1 cellular context compared by ENCODE assay signal in the genomic region with DNA sequence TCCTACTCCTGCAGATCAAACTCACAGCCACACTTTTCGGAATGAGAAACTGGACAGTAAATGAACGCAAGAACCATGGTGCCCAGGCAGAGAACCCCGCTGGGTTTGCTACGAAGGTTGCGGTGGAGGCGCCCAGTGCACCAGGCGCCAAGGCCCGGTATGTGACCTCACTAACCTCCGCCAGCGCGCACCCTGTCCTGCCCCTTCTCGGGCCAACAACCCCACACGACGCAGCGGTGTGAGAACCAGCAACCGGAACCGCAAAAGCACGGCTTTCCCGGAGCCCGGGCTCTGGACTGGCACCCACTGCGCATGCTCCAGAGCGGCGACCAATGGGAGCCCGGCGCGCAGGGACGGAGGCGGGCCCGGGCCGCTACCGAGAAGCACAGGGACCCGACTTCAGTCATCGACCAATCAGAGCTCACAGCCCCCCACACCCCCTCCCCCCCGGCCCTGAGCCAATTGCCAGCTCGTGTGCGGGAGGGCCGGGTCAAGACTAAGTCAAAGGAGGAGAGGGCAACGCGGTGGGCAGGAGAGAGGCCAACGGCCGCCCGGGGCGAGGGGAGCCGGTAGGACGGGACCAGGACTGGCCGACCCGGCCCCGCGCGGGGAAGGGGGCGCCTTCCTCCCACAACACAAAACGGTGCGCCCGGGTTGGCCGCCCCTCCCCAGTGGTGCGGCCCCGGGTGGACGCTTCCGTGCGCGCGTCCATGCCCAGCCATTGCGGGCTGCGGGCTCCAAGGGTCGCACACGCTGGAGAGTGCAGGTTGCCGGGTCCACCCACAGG.
TF ChIP-seq lines count a peak whose summit lies in the region.

No MANE protein-coding gene starts in this region.

TF ChIP-seq in HepG2, 621 proteins besides CTCF, POLR2A, EP300 and RAD21 (continued from another document and continues in another):
- TF ChIP-seq TFAP4 (IDR thresholded peaks at IDR 0.05; ENCODE audit: borderline replicate concordance, low read depth) = peak; percentile 20; the same call in 1 of the 2 replicates
- TF ChIP-seq RFX5 (IDR thresholded peaks at IDR 0.05; ENCODE audit: low read depth, low read length) = no peak
- TF ChIP-seq SNAPC2 (CRISPR knock-in tag; IDR thresholded peaks at IDR 0.05) = peak; percentile 67; the same call in 1 of the 2 replicates
- TF ChIP-seq GRHL1 (CRISPR knock-in tag; conservative IDR thresholded peaks at IDR 0.05) = no peak
- TF ChIP-seq, protein P1, sequence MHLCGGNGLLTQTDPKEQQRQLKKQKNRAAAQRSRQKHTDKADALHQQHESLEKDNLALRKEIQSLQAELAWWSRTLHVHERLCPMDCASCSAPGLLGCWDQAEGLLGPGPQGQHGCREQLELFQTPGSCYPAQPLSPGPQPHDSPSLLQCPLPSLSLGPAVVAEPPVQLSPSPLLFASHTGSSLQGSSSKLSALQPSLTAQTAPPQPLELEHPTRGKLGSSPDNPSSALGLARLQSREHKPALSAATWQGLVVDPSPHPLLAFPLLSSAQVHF (CRISPR knock-in tag; IDR thresholded peaks at IDR 0.05) = no peak
- TF ChIP-seq, protein P2, sequence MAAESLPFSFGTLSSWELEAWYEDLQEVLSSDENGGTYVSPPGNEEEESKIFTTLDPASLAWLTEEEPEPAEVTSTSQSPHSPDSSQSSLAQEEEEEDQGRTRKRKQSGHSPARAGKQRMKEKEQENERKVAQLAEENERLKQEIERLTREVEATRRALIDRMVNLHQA (CRISPR knock-in tag; IDR thresholded peaks at IDR 0.05) = no peak
- TF ChIP-seq, protein P3, sequence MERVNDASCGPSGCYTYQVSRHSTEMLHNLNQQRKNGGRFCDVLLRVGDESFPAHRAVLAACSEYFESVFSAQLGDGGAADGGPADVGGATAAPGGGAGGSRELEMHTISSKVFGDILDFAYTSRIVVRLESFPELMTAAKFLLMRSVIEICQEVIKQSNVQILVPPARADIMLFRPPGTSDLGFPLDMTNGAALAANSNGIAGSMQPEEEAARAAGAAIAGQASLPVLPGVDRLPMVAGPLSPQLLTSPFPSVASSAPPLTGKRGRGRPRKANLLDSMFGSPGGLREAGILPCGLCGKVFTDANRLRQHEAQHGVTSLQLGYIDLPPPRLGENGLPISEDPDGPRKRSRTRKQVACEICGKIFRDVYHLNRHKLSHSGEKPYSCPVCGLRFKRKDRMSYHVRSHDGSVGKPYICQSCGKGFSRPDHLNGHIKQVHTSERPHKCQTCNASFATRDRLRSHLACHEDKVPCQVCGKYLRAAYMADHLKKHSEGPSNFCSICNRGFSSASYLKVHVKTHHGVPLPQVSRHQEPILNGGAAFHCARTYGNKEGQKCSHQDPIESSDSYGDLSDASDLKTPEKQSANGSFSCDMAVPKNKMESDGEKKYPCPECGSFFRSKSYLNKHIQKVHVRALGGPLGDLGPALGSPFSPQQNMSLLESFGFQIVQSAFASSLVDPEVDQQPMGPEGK (CRISPR knock-in tag; IDR thresholded peaks at IDR 0.05) = peak; percentile 18; the same call in 1 of the 2 replicates
- no peak for TF ChIP-seq NFIC (IDR thresholded peaks at IDR 0.05; ENCODE audit: low read length)
- TF ChIP-seq, protein P4, sequence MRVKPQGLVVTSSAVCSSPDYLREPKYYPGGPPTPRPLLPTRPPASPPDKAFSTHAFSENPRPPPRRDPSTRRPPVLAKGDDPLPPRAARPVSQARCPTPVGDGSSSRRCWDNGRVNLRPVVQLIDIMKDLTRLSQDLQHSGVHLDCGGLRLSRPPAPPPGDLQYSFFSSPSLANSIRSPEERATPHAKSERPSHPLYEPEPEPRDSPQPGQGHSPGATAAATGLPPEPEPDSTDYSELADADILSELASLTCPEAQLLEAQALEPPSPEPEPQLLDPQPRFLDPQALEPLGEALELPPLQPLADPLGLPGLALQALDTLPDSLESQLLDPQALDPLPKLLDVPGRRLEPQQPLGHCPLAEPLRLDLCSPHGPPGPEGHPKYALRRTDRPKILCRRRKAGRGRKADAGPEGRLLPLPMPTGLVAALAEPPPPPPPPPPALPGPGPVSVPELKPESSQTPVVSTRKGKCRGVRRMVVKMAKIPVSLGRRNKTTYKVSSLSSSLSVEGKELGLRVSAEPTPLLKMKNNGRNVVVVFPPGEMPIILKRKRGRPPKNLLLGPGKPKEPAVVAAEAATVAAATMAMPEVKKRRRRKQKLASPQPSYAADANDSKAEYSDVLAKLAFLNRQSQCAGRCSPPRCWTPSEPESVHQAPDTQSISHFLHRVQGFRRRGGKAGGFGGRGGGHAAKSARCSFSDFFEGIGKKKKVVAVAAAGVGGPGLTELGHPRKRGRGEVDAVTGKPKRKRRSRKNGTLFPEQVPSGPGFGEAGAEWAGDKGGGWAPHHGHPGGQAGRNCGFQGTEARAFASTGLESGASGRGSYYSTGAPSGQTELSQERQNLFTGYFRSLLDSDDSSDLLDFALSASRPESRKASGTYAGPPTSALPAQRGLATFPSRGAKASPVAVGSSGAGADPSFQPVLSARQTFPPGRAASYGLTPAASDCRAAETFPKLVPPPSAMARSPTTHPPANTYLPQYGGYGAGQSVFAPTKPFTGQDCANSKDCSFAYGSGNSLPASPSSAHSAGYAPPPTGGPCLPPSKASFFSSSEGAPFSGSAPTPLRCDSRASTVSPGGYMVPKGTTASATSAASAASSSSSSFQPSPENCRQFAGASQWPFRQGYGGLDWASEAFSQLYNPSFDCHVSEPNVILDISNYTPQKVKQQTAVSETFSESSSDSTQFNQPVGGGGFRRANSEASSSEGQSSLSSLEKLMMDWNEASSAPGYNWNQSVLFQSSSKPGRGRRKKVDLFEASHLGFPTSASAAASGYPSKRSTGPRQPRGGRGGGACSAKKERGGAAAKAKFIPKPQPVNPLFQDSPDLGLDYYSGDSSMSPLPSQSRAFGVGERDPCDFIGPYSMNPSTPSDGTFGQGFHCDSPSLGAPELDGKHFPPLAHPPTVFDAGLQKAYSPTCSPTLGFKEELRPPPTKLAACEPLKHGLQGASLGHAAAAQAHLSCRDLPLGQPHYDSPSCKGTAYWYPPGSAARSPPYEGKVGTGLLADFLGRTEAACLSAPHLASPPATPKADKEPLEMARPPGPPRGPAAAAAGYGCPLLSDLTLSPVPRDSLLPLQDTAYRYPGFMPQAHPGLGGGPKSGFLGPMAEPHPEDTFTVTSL (CRISPR knock-in tag; IDR thresholded peaks at IDR 0.05; ENCODE audit: borderline replicate concordance) = no peak
- no peak for TF ChIP-seq RFX1 (IDR thresholded peaks at IDR 0.05)
- 0 out of 2 replicates have a peak, but pooled peaks have one; percentile 23 for TF ChIP-seq NCOR1 (IDR thresholded peaks at IDR 0.05; ENCODE audit: borderline replicate concordance, low read length)
- TF ChIP-seq ZNF205 (CRISPR knock-in tag; IDR thresholded peaks at IDR 0.05) = no peak
- TF ChIP-seq HNRNPK (IDR thresholded peaks at IDR 0.05; ENCODE audit: low read depth, low read length, poor library complexity, severe bottlenecking) = peak; percentile 52
- no peak for TF ChIP-seq KDM6A (CRISPR knock-in tag; IDR thresholded peaks at IDR 0.05; ENCODE audit: low read depth)
- TF ChIP-seq ZNF263 (CRISPR knock-in tag; IDR thresholded peaks at IDR 0.05) = no peak
- peak; percentile 14; the same call in 1 of the 2 replicates for TF ChIP-seq PRDM15 (CRISPR knock-in tag; IDR thresholded peaks at IDR 0.05)
- TF ChIP-seq TP53 (CRISPR knock-in tag; conservative IDR thresholded peaks at IDR 0.05) = no peak
- no peak for TF ChIP-seq ZNF839 (CRISPR knock-in tag; IDR thresholded peaks at IDR 0.05; ENCODE audit: borderline replicate concordance)
- no peak for TF ChIP-seq SMYD3 (CRISPR knock-in tag; IDR thresholded peaks at IDR 0.05)
- TF ChIP-seq, protein P5, sequence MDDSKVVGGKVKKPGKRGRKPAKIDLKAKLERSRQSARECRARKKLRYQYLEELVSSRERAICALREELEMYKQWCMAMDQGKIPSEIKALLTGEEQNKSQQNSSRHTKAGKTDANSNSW (CRISPR knock-in tag; IDR thresholded peaks at IDR 0.05; ENCODE audit: borderline replicate concordance) = no peak
- no peak for TF ChIP-seq ZNF3 (CRISPR knock-in tag; IDR thresholded peaks at IDR 0.05)
- no peak for TF ChIP-seq CBX2 (IDR thresholded peaks at IDR 0.05; ENCODE audit: low read depth, low read length)
- TF ChIP-seq CBX2 (CRISPR knock-in tag; IDR thresholded peaks at IDR 0.05; ENCODE audit: low read depth) = no peak
- 0 out of 2 replicates have a peak, but pooled peaks have one; percentile 20 for TF ChIP-seq JUNB (CRISPR knock-in tag; IDR thresholded peaks at IDR 0.05; ENCODE audit: borderline replicate concordance)
- TF ChIP-seq ZNF788 (CRISPR knock-in tag; IDR thresholded peaks at IDR 0.05; ENCODE audit: borderline replicate concordance) = peak; percentile 50; the same call in 1 of the 2 replicates
- TF ChIP-seq ZNF546 (CRISPR knock-in tag; conservative IDR thresholded peaks at IDR 0.05) = no peak
- TF ChIP-seq ZNF512 (CRISPR knock-in tag; IDR thresholded peaks at IDR 0.05) = no peak
- no peak for TF ChIP-seq SP5 (CRISPR knock-in tag; IDR thresholded peaks at IDR 0.05; ENCODE audit: borderline replicate concordance, low read depth)
- TF ChIP-seq ZNF382 (CRISPR knock-in tag; IDR thresholded peaks at IDR 0.05; ENCODE audit: borderline replicate concordance) = no peak
- TF ChIP-seq ZBTB37 (CRISPR knock-in tag; IDR thresholded peaks at IDR 0.05) = no peak
- no peak for TF ChIP-seq GABPA (IDR thresholded peaks at IDR 0.05; ENCODE audit: low read depth, low read length)
- TF ChIP-seq GABPA (CRISPR knock-in tag; IDR thresholded peaks at IDR 0.05; ENCODE audit: low read depth) = peak; percentile 70
- no peak for TF ChIP-seq ZNF564 (CRISPR knock-in tag; IDR thresholded peaks at IDR 0.05)
